In the genomic region with DNA sequence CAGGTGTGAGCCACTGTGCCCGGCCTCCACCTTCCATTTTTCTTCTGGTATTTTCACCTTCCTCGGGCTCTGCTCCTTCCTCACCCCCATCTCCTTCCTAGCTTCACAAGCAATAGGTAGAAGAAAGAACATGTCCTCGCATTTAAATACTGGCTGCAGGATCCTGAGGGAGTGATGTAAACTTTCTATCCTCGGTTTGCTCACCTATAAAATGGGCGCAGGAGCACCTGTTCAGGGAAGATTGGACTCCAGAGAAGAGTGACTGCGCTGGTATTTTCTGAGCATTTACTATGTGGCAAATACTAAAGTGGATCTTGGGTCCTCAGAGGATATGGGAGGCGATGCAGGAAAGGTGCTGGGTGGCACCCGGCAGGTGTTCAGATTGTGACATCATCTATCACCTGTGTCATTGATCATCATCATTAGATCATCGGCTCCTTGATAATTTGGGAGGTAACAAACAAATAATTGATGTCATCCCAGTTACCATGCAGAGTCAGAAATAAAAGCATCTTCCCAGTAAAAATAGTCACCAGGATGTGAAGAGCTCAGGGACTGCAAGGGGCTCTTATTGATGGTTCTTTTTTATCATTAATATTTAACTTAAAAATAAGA, we compare ENCODE assay signal across 20 cellular contexts.
DNase-seq lines count a peak whose midpoint lies in the region; ATAC-seq, FAIRE-seq and TF ChIP-seq lines count a peak whose summit lies in the region.
"Had no signal": no experiment of that assay in that cellular context is flagged by ENCODE, and none has a peak within 500 bp of the region (broad histone marks: within the 10 kb centered on the region; RNA-seq: fewer than 3 reads in every experiment).

No MANE protein-coding gene starts in this region.

- H4K91ac ChIP-seq in H1 (replicated peaks; ENCODE audit: insufficient read length, low read length), result no peak overlapping the region

- no peak overlapping the region for H3K23ac ChIP-seq in H1 (ENCODE audit: insufficient read length)

- TF ChIP-seq EP300 in HepG2 (IDR thresholded peaks at IDR 0.05; ENCODE audit: low read depth in 2 of 2, low read length in 2 of 2) (no peak), HepG2 (CRISPR knock-in tag; IDR thresholded peaks at IDR 0.05; ENCODE audit: borderline replicate concordance) (no peak), H1 (IDR thresholded peaks at IDR 0.05; ENCODE audit: borderline replicate concordance in 1 of 2, low read depth in 2 of 2, low read length in 2 of 2) (no peak)

- 3% methylated on average over 9 of the region's 9 CpGs for WGBS in HepG2 (ENCODE audit: low lambda C conversion rate)
- 68% methylated on average over 9 of the region's 9 CpGs for WGBS in right lobe of liver (ENCODE audit: insufficient coverage, low coverage, low lambda C conversion rate, missing lambda C conversion rate)
- WGBS in H1 (ENCODE audit: extremely low coverage in 1 of 2, insufficient coverage in 1 of 2, insufficient read length in 1 of 2, insufficient replicate concordance in 2 of 2, low coverage in 1 of 2, low lambda C conversion rate in 2 of 2, missing lambda C conversion rate in 1 of 2), 2 experiments, result 88% methylated on average over 9 of the region's 9 CpGs; no CpG with 5 or more reads in 1 of the 2 experiments
- WGBS in smooth muscle cell (ENCODE audit: low lambda C conversion rate), result 93% methylated on average over 9 of the region's 9 CpGs

- no peaks in the 10 kb centered on the region for H3K23me2 ChIP-seq in H1 (ENCODE audit: low read depth, low read length)

- no peaks in the 10 kb centered on the region for H3K79me1 ChIP-seq in H1 (ENCODE audit: low read depth, low read length)

- TF ChIP-seq CTCF in HepG2 (CRISPR knock-in tag; IDR thresholded peaks at IDR 0.05) (no peak), right lobe of liver (IDR thresholded peaks at IDR 0.05) (no peak), H1 (IDR thresholded peaks at IDR 0.05; ENCODE audit: control extremely low read depth in 1 of 3, insufficient read depth in 1 of 3, low read depth in 1 of 3, low read length in 3 of 3) (no peak), smooth muscle cell (IDR thresholded peaks at IDR 0.05; ENCODE audit: borderline replicate concordance, insufficient read depth, poor library complexity, severe bottlenecking) (no peak)

- H3K79me2 ChIP-seq in HepG2 (ENCODE audit: insufficient read depth, low read length), result no peaks in the 10 kb centered on the region
- no peaks in the 10 kb centered on the region for H3K79me2 ChIP-seq in H1 (ENCODE audit: control insufficient read depth in 1 of 2, insufficient read depth in 2 of 2, low read length in 2 of 2)
- no peaks in the 10 kb centered on the region for H3K79me2 ChIP-seq in smooth muscle cell (ENCODE audit: low read depth)

- TF ChIP-seq RAD21 in HepG2 (CRISPR knock-in tag; IDR thresholded peaks at IDR 0.05) (no peak), H1 (IDR thresholded peaks at IDR 0.05 in 1 of 2, conservative IDR thresholded peaks at IDR 0.05 in 1 of 2; ENCODE audit: low read depth in 2 of 2, low read length in 2 of 2) (no peak)

- FAIRE-seq in HepG2 (lab: Jason Lieb, UNC) (no peak), H1 (lab: Jason Lieb, UNC) (no peak)
- FAIRE-seq: A549, G401.6, GM12892 had no signal

- H3K4ac ChIP-seq in H1 (replicated peaks; ENCODE audit: insufficient read length, low read depth, low read length), result no peak overlapping the region

- H3F3A ChIP-seq in smooth muscle cell (ENCODE audit: low read depth), result no peaks in the 10 kb centered on the region

- in situ Hi-C loops in HepG2 (cut with HindIII; ENCODE audit: extremely low pct_ligation_motif_present, low pct_unique_long_range_greater_than_20kb), result no loop called here

- H2BK120ac ChIP-seq in H1 (replicated peaks; ENCODE audit: low read depth, low read length), result no peak overlapping the region

- no peaks in the 10 kb centered on the region for H3K4me1 ChIP-seq in HepG2 (ENCODE audit: insufficient read depth, low read length)
- H3K4me1 ChIP-seq in right lobe of liver, result no peaks in the 10 kb centered on the region
- H3K4me1 ChIP-seq in H1 (replicated peaks in 1 of 4; ENCODE audit: control insufficient read depth in 3 of 4, insufficient read depth in 4 of 4, low read length in 3 of 4), result no peaks in the 10 kb centered on the region
- no peaks in the 10 kb centered on the region for H3K4me1 ChIP-seq in smooth muscle cell (ENCODE audit: low read depth)
- H3K4me1 ChIP-seq: A549 had no signal

- no peak overlapping the region for H2BK15ac ChIP-seq in H1 (ENCODE audit: low read length)

- no peak overlapping the region for H3K4me3 ChIP-seq in HepG2 (replicated peaks in 1 of 3; ENCODE audit: insufficient read depth in 1 of 3, low read depth in 2 of 3, low read length in 3 of 3)
- H3K4me3 ChIP-seq in right lobe of liver, result no peak overlapping the region
- no peak overlapping the region for H3K4me3 ChIP-seq in H1 (ENCODE audit: extremely low read depth in 1 of 4, insufficient read depth in 2 of 4, low read depth in 3 of 4, low read length in 4 of 4)
- H3K4me3 ChIP-seq in smooth muscle cell, result no peak overlapping the region
- H3K4me3 ChIP-seq: A549 had no signal

- POLR2A ChIA-PET in HepG2 (lab: Yijun Ruan, JAX), result no interaction called here
- POLR2A ChIA-PET in H1 (lab: Charles Lee; ENCODE audit: partially characterized antibody), result no interaction called here

- H3K14ac ChIP-seq in H1 (ENCODE audit: insufficient read length), result no peak overlapping the region

- no peak overlapping the region for H2AFZ ChIP-seq in HepG2 (ENCODE audit: low read length)
- H2AFZ ChIP-seq in H1 (ENCODE audit: low read length), result no peak overlapping the region
- H2AFZ ChIP-seq in smooth muscle cell (ENCODE audit: low read depth), result no peak overlapping the region

- H3K36me3 ChIP-seq in HepG2 (replicated peaks in 1 of 2; ENCODE audit: control insufficient read depth in 1 of 2, insufficient read depth in 2 of 2, low read length in 2 of 2) (no peaks in the 10 kb centered on the region), right lobe of liver (no peaks in the 10 kb centered on the region), H1 (ENCODE audit: control insufficient read depth in 2 of 4, insufficient read depth in 4 of 4, low read length in 3 of 4) (no peaks in the 10 kb centered on the region), smooth muscle cell (ENCODE audit: low read depth) (no peaks in the 10 kb centered on the region)

- H3K9me3 ChIP-seq in HepG2 (ENCODE audit: low read length) (peaks cover 7% of the 10 kb centered on the region; the same call in 1 of the 2 replicates), right lobe of liver (no peaks in the 10 kb centered on the region), H1 (ENCODE audit: insufficient read depth in 2 of 2, low read depth in 1 of 2, low read length in 1 of 2) (peaks cover 0 to 8% of the 10 kb centered on the region in 2 experiments; a peak in 1 of 4 replicates), smooth muscle cell (replicated peaks; ENCODE audit: low read depth) (no peaks in the 10 kb centered on the region)

- no peak overlapping the region for H3K9ac ChIP-seq in HepG2 (ENCODE audit: insufficient read depth, low read depth, low read length)
- H3K9ac ChIP-seq in H1 (replicated peaks in 1 of 4; ENCODE audit: extremely low read depth in 1 of 4, low read depth in 3 of 4, low read length in 3 of 4), result no peak overlapping the region
- no peak overlapping the region for H3K9ac ChIP-seq in smooth muscle cell (ENCODE audit: low read depth)

- no peak overlapping the region for H3K27ac ChIP-seq in HepG2 (ENCODE audit: extremely low read length, insufficient read depth, low read length)
- H3K27ac ChIP-seq in right lobe of liver, result no peak overlapping the region
- H3K27ac ChIP-seq in H1 (ENCODE audit: low read depth, low read length), result no peak overlapping the region
- no peak overlapping the region for H3K27ac ChIP-seq in smooth muscle cell (ENCODE audit: low read depth)
- H3K27ac ChIP-seq: A549 had no signal

- no peak overlapping the region for H4K5ac ChIP-seq in H1 (ENCODE audit: insufficient read length, low read depth, low read length)

- H2BK12ac ChIP-seq in H1 (ENCODE audit: low read depth, low read length), result no peak overlapping the region

- DNase-seq in HepG2 (ENCODE audit: low spot score), result no peak
- no peak for DNase-seq in right lobe of liver
- DNase-seq in H1 (ENCODE audit: low read depth in 1 of 2, low spot score in 2 of 2), result no peak
- DNase-seq in smooth muscle cell (lab: John Stamatoyannopoulos, UW; ENCODE audit: unreplicated experiment), result no peak
- DNase-seq in AG08395 (ENCODE audit: low spot score), result no peak
- DNase-seq in mucosa of gallbladder (ENCODE audit: low spot score), result no peak
- DNase-seq: 8988T; ACHN; C1 segment of cervical spinal cord; Calu3; CD4-positive, alpha-beta memory T cell; COR-L47; DMS53; DND-41; GOT3; H7; HCEC 1CT had no signal

- H3K27me3 ChIP-seq in HepG2 (ENCODE audit: control insufficient read depth in 1 of 2, insufficient read depth in 2 of 2, low read length in 2 of 2), result peaks cover 2 to 26% of the 10 kb centered on the region in 2 experiments; a peak in 4 of 5 replicates
- H3K27me3 ChIP-seq in right lobe of liver, result no peaks in the 10 kb centered on the region
- H3K27me3 ChIP-seq in H1 (replicated peaks in 1 of 4; ENCODE audit: control insufficient read depth in 3 of 4, extremely low read depth in 1 of 4, insufficient read depth in 3 of 4, low read length in 3 of 4), result no peaks in the 10 kb centered on the region
- no peaks in the 10 kb centered on the region for H3K27me3 ChIP-seq in smooth muscle cell (ENCODE audit: low read depth)

- no peak overlapping the region for H3K4me2 ChIP-seq in HepG2 (ENCODE audit: low read depth, low read length)
- H3K4me2 ChIP-seq in H1 (ENCODE audit: insufficient read depth in 1 of 2, low read depth in 2 of 2, low read length in 2 of 2), result no peak overlapping the region
- peak overlapping the region; percentile 35 for H3K4me2 ChIP-seq in smooth muscle cell
- H3K4me2 ChIP-seq: A549 had no signal

- H2AK5ac ChIP-seq in H1 (ENCODE audit: low read depth, low read length), result no peak overlapping the region

- H4K20me1 ChIP-seq in HepG2 (ENCODE audit: insufficient read depth, low read length) (no peaks in the 10 kb centered on the region), H1 (replicated peaks in 1 of 2; ENCODE audit: control insufficient read depth in 1 of 2, insufficient read depth in 2 of 2, low read length in 2 of 2) (no peaks in the 10 kb centered on the region), smooth muscle cell (ENCODE audit: low read depth) (no peaks in the 10 kb centered on the region)

- no peak for TF ChIP-seq POLR2A in HepG2 (IDR thresholded peaks at IDR 0.05; ENCODE audit: insufficient read depth in 1 of 2, low read depth in 2 of 2, low read length in 2 of 2)
- TF ChIP-seq POLR2A in right lobe of liver (IDR thresholded peaks at IDR 0.05), result no peak
- TF ChIP-seq POLR2A in H1 (IDR thresholded peaks at IDR 0.05; ENCODE audit: control extremely low read depth in 1 of 2, low read depth in 2 of 2, low read length in 2 of 2), result no peak

- H3K56ac ChIP-seq in H1 (replicated peaks; ENCODE audit: insufficient read length, low read depth, low read length), result no peak overlapping the region

- H2BK5ac ChIP-seq in H1 (ENCODE audit: low read depth, low read length), result no peak overlapping the region

- no peak overlapping the region for H3K18ac ChIP-seq in H1 (ENCODE audit: extremely low read depth, low read length)

- BruUV-seq in HepG2 (replicated peaks; lab: Mats Ljungman, UMichigan), result no TSS peak

- ATAC-seq in HepG2 (no peak), right lobe of liver (no peak)
- ATAC-seq: A549 had no signal

- H4K8ac ChIP-seq in H1 (ENCODE audit: extremely low read depth, insufficient read depth, low read length), result no peak overlapping the region

- no peak overlapping the region for H2BK20ac ChIP-seq in H1 (ENCODE audit: low read length)

- CTCF ChIA-PET in HepG2 (lab: Yijun Ruan, JAX; ENCODE audit: low intra/inter-chr PET ratio, low total read pairs), result no interaction called here
- CTCF ChIA-PET in H1 (lab: Charles Lee; ENCODE audit: partially characterized antibody), result no interaction called here

- intact Hi-C loops in HepG2 (cut with micrococcal nuclease; ENCODE audit: unreplicated experiment), result no loop called here
- intact Hi-C loops in right lobe of liver (cut with DNase I), result no loop called here

Comparison
In these comparisons a context has a peak if more than half of its experiments do, and no peak if none do; other contexts are left out.
1. Of the 41 proteins assayed by ChIP-seq in both HepG2 and H1: peak only in HepG2: none; only in H1: KDM1A; in both: none; in neither: 39; mixed calls (peak in some experiments, not most) for 1.